Comparison of ENCODE assay signal across 9 cellular contexts in genomic region chr17:66964083-66964771, GRCh38. TPM values are rescaled to one million over a fixed set of nuclear protein-coding genes. Genes with fewer than 3 reads are reported as not detected.
DNase-seq lines count a peak whose midpoint lies in the region; ATAC-seq, FAIRE-seq and TF ChIP-seq lines count a peak whose summit lies in the region.
"Had no signal": no experiment of that assay in that cellular context is flagged by ENCODE, and none has a peak within 500 bp of the region (broad histone marks: within the 10 kb centered on the region; RNA-seq: fewer than 3 reads in every experiment).

Gene CACNG4 (plus strand): TSS chr17:66964707. CDS start chr17:66964912, 205 bp downstream.

- H3K27me3 ChIP-seq in GM06990 (replicated peaks; ENCODE audit: control insufficient read depth, insufficient read depth, low read length) (peaks cover 6% of the 10 kb centered on the region), endothelial cell of umbilical vein (ENCODE audit: control insufficient read depth in 2 of 2, insufficient read depth in 2 of 2, low read length in 2 of 2) (peaks cover 51 to 52% of the 10 kb centered on the region in 2 experiments), parathyroid adenoma (ENCODE audit: control insufficient read depth, insufficient read depth, low read length) (peaks cover 6% of the 10 kb centered on the region)

- no peaks in the 10 kb centered on the region for H3K9me1 ChIP-seq in endothelial cell of umbilical vein (replicated peaks; ENCODE audit: control insufficient read depth, extremely low read depth, insufficient read depth, low read length)

- H3K4me1 ChIP-seq in endothelial cell of umbilical vein (ENCODE audit: control insufficient read depth, extremely low read depth, insufficient read depth, low read length) (no peaks in the 10 kb centered on the region), parathyroid adenoma (peaks cover 2% of the 10 kb centered on the region)

- no TSS peak for BruUV-seq in endothelial cell of umbilical vein (replicated peaks; lab: Mats Ljungman, UMichigan)

- dilution Hi-C loops in endothelial cell of umbilical vein (cut with MboI; ENCODE audit: extremely low pct_ligation_motif_present, low sequenced_read_pairs): no loop called here

- H3K4me3 ChIP-seq in GM06990 (replicated peaks; ENCODE audit: low read depth, low read length) (peak within 1 kb of the TSS; percentile 40), endothelial cell of umbilical vein (replicated peaks in 1 of 3; ENCODE audit: insufficient read depth in 1 of 3, low read depth in 1 of 3, low read length in 3 of 3) (peak within 1 kb of the TSS in 1 of 3 experiments; percentile 21), parathyroid adenoma (ENCODE audit: low read depth, low read length) (no peak within 1 kb of the TSS)

- CTCF ChIA-PET in endothelial cell of umbilical vein (lab: Charles Lee): no interaction called here

- H3K9me3 ChIP-seq in endothelial cell of umbilical vein (replicated peaks; ENCODE audit: control insufficient read depth, insufficient read depth, low read length) (no peaks in the 10 kb centered on the region), parathyroid adenoma (ENCODE audit: control insufficient read depth, low read length) (no peaks in the 10 kb centered on the region)

- no peak for ATAC-seq in GM18520 (IDR thresholded peaks at IDR 0.05; ENCODE audit: unreplicated experiment)

- POLR2A ChIA-PET in endothelial cell of umbilical vein (lab: Charles Lee): no interaction called here

- TF ChIP-seq POLR2A in endothelial cell of umbilical vein (IDR thresholded peaks at IDR 0.05; ENCODE audit: low read depth, low read length): no peak

- H3K79me2 ChIP-seq in endothelial cell of umbilical vein (ENCODE audit: control insufficient read depth, insufficient read depth, low read length) (no peaks in the 10 kb centered on the region), parathyroid adenoma (no peaks in the 10 kb centered on the region)

- DNase-seq in GM06990 (ENCODE audit: extremely low read depth, insufficient read length): no peak
- peak; percentile 87 for DNase-seq in NCI-H69 (lab: John Stamatoyannopoulos, UW)
- DNase-seq in endothelial cell of umbilical vein (ENCODE audit: low read depth, low spot score): no peak
- DNase-seq in activated CD4-positive, alpha-beta T cell treated with anti-CD3 and anti-CD28 coated beads, Interleukin-2, amount 50 U/mL, for 1 hour: no peak
- no peak for DNase-seq in activated CD4-positive, CD25-positive, alpha-beta regulatory T cell (lab: John Stamatoyannopoulos, UW)
- DNase-seq in stimulated activated CD4-positive, alpha-beta T cell treated with anti-CD3 and anti-CD28 coated beads, Interleukin-4, amount 100 ng/mL, for 1 hour: no peak
- DNase-seq: left cardiac atrium had no signal

- H3K4me2 ChIP-seq in endothelial cell of umbilical vein (ENCODE audit: insufficient read depth, low read length) (peak within 1 kb of the TSS; percentile 1), parathyroid adenoma (ENCODE audit: low read length) (peak within 1 kb of the TSS; percentile 53)

- H3K9ac ChIP-seq in endothelial cell of umbilical vein (replicated peaks; ENCODE audit: extremely low read depth, insufficient read depth, low read length) (no peak within 1 kb of the TSS), parathyroid adenoma (no peak within 1 kb of the TSS)

- H3K27ac ChIP-seq in endothelial cell of umbilical vein (ENCODE audit: insufficient read depth, low read depth, low read length): no peak within 1 kb of the TSS
- no peak within 1 kb of the TSS for H3K27ac ChIP-seq in parathyroid adenoma

- TF ChIP-seq CTCF in GM06990 (IDR thresholded peaks at IDR 0.05; ENCODE audit: insufficient read depth, low read length, poor library complexity, severe bottlenecking) (no peak), endothelial cell of umbilical vein (IDR thresholded peaks at IDR 0.05; ENCODE audit: extremely low read depth in 1 of 2, insufficient read depth in 1 of 2, low read depth in 1 of 2, low read length in 2 of 2) (no peak), parathyroid adenoma (IDR thresholded peaks at IDR 0.05) (no peak)

- H4K20me1 ChIP-seq in endothelial cell of umbilical vein (replicated peaks; ENCODE audit: control insufficient read depth, extremely low read depth, insufficient read depth, low read length): no peaks in the 10 kb centered on the region

- no peak for FAIRE-seq in endothelial cell of umbilical vein (lab: Jason Lieb, UNC)

- intact Hi-C loops in endothelial cell of umbilical vein (cut with micrococcal nuclease): no loop called here

- H3K36me3 ChIP-seq in GM06990 (ENCODE audit: control insufficient read depth, insufficient read depth, low read length): no peaks in the 10 kb centered on the region
- no peaks in the 10 kb centered on the region for H3K36me3 ChIP-seq in endothelial cell of umbilical vein (ENCODE audit: control insufficient read depth in 2 of 2, extremely low read depth in 1 of 2, insufficient read depth in 2 of 2, low read length in 2 of 2)
- no peaks in the 10 kb centered on the region for H3K36me3 ChIP-seq in parathyroid adenoma (ENCODE audit: control insufficient read depth, insufficient read depth, low read length)

- H2AFZ ChIP-seq in endothelial cell of umbilical vein (ENCODE audit: low read depth, low read length) (no peak within 1 kb of the TSS), parathyroid adenoma (peak within 1 kb of the TSS; percentile 38)

TF ChIP-seq in endothelial cell of umbilical vein, 7 proteins besides CTCF, POLR2A, EP300 and RAD21:
- TF ChIP-seq EZH2 (IDR thresholded peaks at IDR 0.05; ENCODE audit: borderline replicate concordance, low read depth, low read length, severe bottlenecking): peak; percentile 35
- no peak for TF ChIP-seq FOS (IDR thresholded peaks at IDR 0.05; ENCODE audit: borderline replicate concordance, insufficient read depth, low read length)

RNA-seq across cellular contexts. Expression of gene CACNG4, which starts in this region (rescaled TPM):
- not detected in 2 replicates for total RNA-seq in endothelial cell of umbilical vein
- polyA plus RNA-seq in endothelial cell of umbilical vein: not detected in 2 replicates
- polyA plus RNA-seq in endothelial cell of umbilical vein (2011; cell fraction: cytosol; rRNA removed): 0.01 TPM in 1 of 2 replicates, not detected in the other
- not detected in 2 replicates for polyA plus RNA-seq in endothelial cell of umbilical vein (2011; cell fraction: nucleus; rRNA removed)
- polyA plus RNA-seq in endothelial cell of umbilical vein (2012): not detected in 2 replicates
- polyA minus RNA-seq in endothelial cell of umbilical vein: not detected in 2 replicates
- not detected for polyA minus RNA-seq in endothelial cell of umbilical vein (2011; cell fraction: cytosol; rRNA and poly(A)+ RNA removed)
- polyA minus RNA-seq in endothelial cell of umbilical vein (2011; cell fraction: nucleus; rRNA and poly(A)+ RNA removed): not detected in 2 replicates
